1 cellular context compared by ENCODE assay signal in the genomic region with DNA sequence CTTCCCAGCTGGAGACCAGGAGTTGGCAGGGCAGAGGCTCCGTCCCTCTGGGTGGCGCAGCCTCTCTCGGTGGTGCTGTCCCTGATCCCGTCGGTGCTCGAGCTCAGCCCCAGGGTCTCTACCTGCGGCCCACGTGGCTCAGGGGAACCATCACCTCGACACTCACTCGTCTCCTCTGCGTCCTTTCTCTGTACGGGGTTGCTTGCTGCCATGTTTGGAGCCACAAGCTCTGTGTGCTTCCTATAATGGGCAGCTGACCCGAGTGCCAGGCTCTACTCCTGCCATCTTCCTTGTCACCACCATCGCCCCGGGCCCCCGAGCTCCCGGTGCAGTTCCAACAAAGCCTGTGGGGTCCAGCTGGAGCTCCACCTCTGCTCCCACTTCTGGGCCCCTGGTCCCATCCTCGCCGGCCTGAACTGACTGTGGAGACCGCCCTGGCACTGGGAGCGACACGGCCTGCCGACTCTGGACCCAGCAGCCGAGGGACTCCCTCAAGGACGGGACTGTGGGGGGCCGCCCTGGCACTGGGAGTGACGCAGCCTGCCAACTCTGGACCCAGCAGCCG.
TF ChIP-seq lines count a peak whose summit lies in the region.

No MANE protein-coding gene starts in this region.

TF ChIP-seq in IMR-90, 13 proteins besides CTCF, POLR2A, EP300 and RAD21:
- TF ChIP-seq SMC3 (IDR thresholded peaks at IDR 0.05; ENCODE audit: low read depth, low read length), result no peak
- no peak for TF ChIP-seq CEBPB (IDR thresholded peaks at IDR 0.05; ENCODE audit: low read depth, low read length)
- TF ChIP-seq FOS (IDR thresholded peaks at IDR 0.05; ENCODE audit: low read depth, low read length), result no peak
- TF ChIP-seq, protein P1, sequence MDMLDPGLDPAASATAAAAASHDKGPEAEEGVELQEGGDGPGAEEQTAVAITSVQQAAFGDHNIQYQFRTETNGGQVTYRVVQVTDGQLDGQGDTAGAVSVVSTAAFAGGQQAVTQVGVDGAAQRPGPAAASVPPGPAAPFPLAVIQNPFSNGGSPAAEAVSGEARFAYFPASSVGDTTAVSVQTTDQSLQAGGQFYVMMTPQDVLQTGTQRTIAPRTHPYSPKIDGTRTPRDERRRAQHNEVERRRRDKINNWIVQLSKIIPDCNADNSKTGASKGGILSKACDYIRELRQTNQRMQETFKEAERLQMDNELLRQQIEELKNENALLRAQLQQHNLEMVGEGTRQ (IDR thresholded peaks at IDR 0.05; ENCODE audit: low read depth, low read length), result no peak
- no peak for TF ChIP-seq RCOR1 (IDR thresholded peaks at IDR 0.05; ENCODE audit: insufficient replicate concordance, low read length)
- no peak for TF ChIP-seq MAFK (IDR thresholded peaks at IDR 0.05; ENCODE audit: low read depth, low read length)
- no peak for TF ChIP-seq BHLHE40 (IDR thresholded peaks at IDR 0.05; ENCODE audit: low read depth, low read length)
- no peak for TF ChIP-seq RFX5 (IDR thresholded peaks at IDR 0.05; ENCODE audit: low read depth, low read length)
